Comparison of ENCODE assay signal across 8 cellular contexts in the genomic region with DNA sequence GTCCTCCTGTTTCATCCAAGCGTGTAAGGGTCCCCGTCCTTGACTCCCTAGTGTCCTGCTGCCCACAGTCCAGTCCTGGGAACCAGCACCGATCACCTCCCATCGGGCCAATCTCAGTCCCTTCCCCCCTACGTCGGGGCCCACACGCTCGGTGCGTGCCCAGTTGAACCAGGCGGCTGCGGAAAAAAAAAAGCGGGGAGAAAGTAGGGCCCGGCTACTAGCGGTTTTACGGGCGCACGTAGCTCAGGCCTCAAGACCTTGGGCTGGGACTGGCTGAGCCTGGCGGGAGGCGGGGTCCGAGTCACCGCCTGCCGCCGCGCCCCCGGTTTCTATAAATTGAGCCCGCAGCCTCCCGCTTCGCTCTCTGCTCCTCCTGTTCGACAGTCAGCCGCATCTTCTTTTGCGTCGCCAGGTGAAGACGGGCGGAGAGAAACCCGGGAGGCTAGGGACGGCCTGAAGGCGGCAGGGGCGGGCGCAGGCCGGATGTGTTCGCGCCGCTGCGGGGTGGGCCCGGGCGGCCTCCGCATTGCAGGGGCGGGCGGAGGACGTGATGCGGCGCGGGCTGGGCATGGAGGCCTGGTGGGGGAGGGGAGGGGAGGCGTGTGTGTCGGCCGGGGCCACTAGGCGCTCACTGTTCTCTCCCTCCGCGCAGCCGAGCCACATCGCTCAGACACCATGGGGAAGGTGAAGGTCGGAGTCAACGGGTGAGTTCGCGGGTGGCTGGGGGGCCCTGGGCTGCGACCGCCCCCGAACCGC. TPM values are rescaled to one million over a fixed set of nuclear protein-coding genes. Genes with fewer than 3 reads are reported as not detected.
A peak's percentile ranks its signal among the peaks of the same experiment; 100 is the strongest.
DNase-seq lines count a peak whose midpoint lies in the region; ATAC-seq and TF ChIP-seq lines count a peak whose summit lies in the region.

GAPDH (plus strand) TSS at position 360 of the 756 bp plus-strand sequence; CDS start at position 676, 316 bp downstream.

- H2AFZ ChIP-seq in SK-N-SH (ENCODE audit: low read depth): peak within 1 kb of the TSS; percentile 86

- TF ChIP-seq EP300 in SK-N-SH (IDR thresholded peaks at IDR 0.05; ENCODE audit: borderline replicate concordance in 1 of 2, low read depth in 1 of 2, low read length in 1 of 2): peak in 1 of 2 experiments; percentile 57; a peak in 2 of 4 replicates

- H3K4me3 ChIP-seq in GM06990 (replicated peaks; ENCODE audit: low read depth, low read length) (peak within 1 kb of the TSS; percentile 97), SK-N-SH (ENCODE audit: low read depth in 2 of 2, low read length in 1 of 2) (peak within 1 kb of the TSS; percentile 93 to 97), testis (peak within 1 kb of the TSS; percentile 92 to 93)

- TF ChIP-seq RAD21 in SK-N-SH (IDR thresholded peaks at IDR 0.05; ENCODE audit: low read length): no peak

- H3K36me3 ChIP-seq in GM06990 (ENCODE audit: control insufficient read depth, insufficient read depth, low read length) (peaks cover 47% of the 10 kb centered on the region), SK-N-SH (replicated peaks in 1 of 2; ENCODE audit: control insufficient read depth in 1 of 2, insufficient read depth in 2 of 2, low read length in 1 of 2) (peaks cover 50 to 54% of the 10 kb centered on the region in 2 experiments), testis (ENCODE audit: low read depth, missing control alignments) (no peaks in the 10 kb centered on the region)

- TF ChIP-seq CTCF in GM06990 (IDR thresholded peaks at IDR 0.05; ENCODE audit: insufficient read depth, low read length, poor library complexity, severe bottlenecking) (no peak), SK-N-SH (IDR thresholded peaks at IDR 0.05) (no peak), omental fat pad (IDR thresholded peaks at IDR 0.05) (no peak), testis (IDR thresholded peaks at IDR 0.05) (no peak)

- CTCF ChIA-PET in SK-N-SH (lab: Yijun Ruan, JAX): interaction anchor here (1.0 to 9.4 kb wide), 5 partner anchors 19 to 111 kb away, joined by 4 to 228 read pairs (median 5); partner anchors contain the start of genes IFFO1 and MRPL51

- H3K27me3 ChIP-seq in GM06990 (replicated peaks; ENCODE audit: control insufficient read depth, insufficient read depth, low read length) (no peaks in the 10 kb centered on the region), SK-N-SH (ENCODE audit: insufficient read depth) (no peaks in the 10 kb centered on the region), testis (no peaks in the 10 kb centered on the region)

- peak within 1 kb of the TSS; percentile 100 for H3K4me2 ChIP-seq in SK-N-SH

- peaks cover 85% of the 10 kb centered on the region for H3F3A ChIP-seq in SK-N-SH (replicated peaks; ENCODE audit: insufficient read depth)

- WGBS in SK-N-SH (ENCODE audit: low lambda C conversion rate): under 1% methylated on average over 37 of the region's 69 CpGs
- WGBS in testis, 2 donors: 0% methylated on average over 28 to 62 of the region's 69 CpGs

- ATAC-seq in HG02571 (IDR thresholded peaks at IDR 0.05; ENCODE audit: unreplicated experiment): peak; percentile 58
- peak; percentile 71 for ATAC-seq in omental fat pad (ENCODE audit: low FRiP score)

- DNase-seq in GM06990 (ENCODE audit: extremely low read depth, insufficient read length): peak; percentile 96
- peak; percentile 90 for DNase-seq in NCI-H1048 (lab: John Stamatoyannopoulos, UW)
- peak; percentile 94 for DNase-seq in SK-N-SH
- DNase-seq in activated naive CD4-positive, alpha-beta T cell treated with anti-CD3 and anti-CD28 coated beads, Interleukin-2, amount 50 U/mL, for 16 hours: peak; percentile 90
- peak; percentile 93 for DNase-seq in germinal center (ENCODE audit: low spot score)
- peak; percentile 72 for DNase-seq in omental fat pad (ENCODE audit: low spot score)
- peak; percentile 97 for DNase-seq in testis

- peak within 1 kb of the TSS; percentile 96 to 98 for H3K27ac ChIP-seq in SK-N-SH (ENCODE audit: low read depth in 2 of 2, low read length in 1 of 2)
- H3K27ac ChIP-seq in testis: peak within 1 kb of the TSS; percentile 86 to 92

- H3K9me3 ChIP-seq in SK-N-SH (no peaks in the 10 kb centered on the region), testis (no peaks in the 10 kb centered on the region)

- H4K20me1 ChIP-seq in SK-N-SH (ENCODE audit: insufficient read depth): peaks cover 50% of the 10 kb centered on the region

- H3K4me1 ChIP-seq in SK-N-SH (ENCODE audit: control insufficient read depth in 1 of 2, insufficient read depth in 2 of 2, low read depth in 1 of 2, low read length in 1 of 2): peaks cover 15 to 34% of the 10 kb centered on the region in 2 experiments; a peak in 3 of 4 replicates
- H3K4me1 ChIP-seq in testis: peaks cover 30% of the 10 kb centered on the region

- H3K79me2 ChIP-seq in SK-N-SH (ENCODE audit: insufficient read depth): peaks cover 62% of the 10 kb centered on the region

- intact Hi-C loops in testis (cut with DNase I; ENCODE audit: low total_unique reads): no loop called here

- no peaks in the 10 kb centered on the region for H3K9me2 ChIP-seq in SK-N-SH

- no peak for TF ChIP-seq POLR2A in testis (IDR thresholded peaks at IDR 0.05)

- peak within 1 kb of the TSS; percentile 99 for H3K9ac ChIP-seq in SK-N-SH

- POLR2A ChIA-PET in SK-N-SH (lab: Yijun Ruan, JAX): interaction anchor here (0.6 to 2.8 kb wide), 21 partner anchors 14 to 411 kb away, joined by 3 to 30 read pairs (median 5); partner anchors contain the start of genes COPS7A, MRPL51, NOP2 and TAPBPL

TF ChIP-seq in SK-N-SH, 30 proteins besides CTCF, POLR2A, EP300 and RAD21 (continues in another document):
- TF ChIP-seq RFX5 (IDR thresholded peaks at IDR 0.05; ENCODE audit: low read length): no peak
- no peak for TF ChIP-seq RXRA (IDR thresholded peaks at IDR 0.05; ENCODE audit: borderline replicate concordance, low read depth)
- peak; percentile 50; the same call in 1 of the 2 replicates for TF ChIP-seq PBX3 (IDR thresholded peaks at IDR 0.05)
- TF ChIP-seq, protein P1, sequence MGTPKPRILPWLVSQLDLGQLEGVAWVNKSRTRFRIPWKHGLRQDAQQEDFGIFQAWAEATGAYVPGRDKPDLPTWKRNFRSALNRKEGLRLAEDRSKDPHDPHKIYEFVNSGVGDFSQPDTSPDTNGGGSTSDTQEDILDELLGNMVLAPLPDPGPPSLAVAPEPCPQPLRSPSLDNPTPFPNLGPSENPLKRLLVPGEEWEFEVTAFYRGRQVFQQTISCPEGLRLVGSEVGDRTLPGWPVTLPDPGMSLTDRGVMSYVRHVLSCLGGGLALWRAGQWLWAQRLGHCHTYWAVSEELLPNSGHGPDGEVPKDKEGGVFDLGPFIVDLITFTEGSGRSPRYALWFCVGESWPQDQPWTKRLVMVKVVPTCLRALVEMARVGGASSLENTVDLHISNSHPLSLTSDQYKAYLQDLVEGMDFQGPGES (IDR thresholded peaks at IDR 0.05; ENCODE audit: low read depth, low read length): no peak
- no peak for TF ChIP-seq CHD2 (IDR thresholded peaks at IDR 0.05; ENCODE audit: low read length, partially characterized antibody)
- no peak for TF ChIP-seq SMC3 (IDR thresholded peaks at IDR 0.05; ENCODE audit: low read depth, low read length)
- peak; percentile 64; the same call in 1 of the 2 replicates for TF ChIP-seq YY1 (IDR thresholded peaks at IDR 0.05; ENCODE audit: low read depth)
- peak; percentile 80 for TF ChIP-seq MXI1 (IDR thresholded peaks at IDR 0.05; ENCODE audit: low read depth, low read length)
- peak; percentile 89; the same call in 1 of the 2 replicates for TF ChIP-seq SIN3A (IDR thresholded peaks at IDR 0.05; ENCODE audit: borderline replicate concordance, low read depth, low read length)
- TF ChIP-seq, protein P2, sequence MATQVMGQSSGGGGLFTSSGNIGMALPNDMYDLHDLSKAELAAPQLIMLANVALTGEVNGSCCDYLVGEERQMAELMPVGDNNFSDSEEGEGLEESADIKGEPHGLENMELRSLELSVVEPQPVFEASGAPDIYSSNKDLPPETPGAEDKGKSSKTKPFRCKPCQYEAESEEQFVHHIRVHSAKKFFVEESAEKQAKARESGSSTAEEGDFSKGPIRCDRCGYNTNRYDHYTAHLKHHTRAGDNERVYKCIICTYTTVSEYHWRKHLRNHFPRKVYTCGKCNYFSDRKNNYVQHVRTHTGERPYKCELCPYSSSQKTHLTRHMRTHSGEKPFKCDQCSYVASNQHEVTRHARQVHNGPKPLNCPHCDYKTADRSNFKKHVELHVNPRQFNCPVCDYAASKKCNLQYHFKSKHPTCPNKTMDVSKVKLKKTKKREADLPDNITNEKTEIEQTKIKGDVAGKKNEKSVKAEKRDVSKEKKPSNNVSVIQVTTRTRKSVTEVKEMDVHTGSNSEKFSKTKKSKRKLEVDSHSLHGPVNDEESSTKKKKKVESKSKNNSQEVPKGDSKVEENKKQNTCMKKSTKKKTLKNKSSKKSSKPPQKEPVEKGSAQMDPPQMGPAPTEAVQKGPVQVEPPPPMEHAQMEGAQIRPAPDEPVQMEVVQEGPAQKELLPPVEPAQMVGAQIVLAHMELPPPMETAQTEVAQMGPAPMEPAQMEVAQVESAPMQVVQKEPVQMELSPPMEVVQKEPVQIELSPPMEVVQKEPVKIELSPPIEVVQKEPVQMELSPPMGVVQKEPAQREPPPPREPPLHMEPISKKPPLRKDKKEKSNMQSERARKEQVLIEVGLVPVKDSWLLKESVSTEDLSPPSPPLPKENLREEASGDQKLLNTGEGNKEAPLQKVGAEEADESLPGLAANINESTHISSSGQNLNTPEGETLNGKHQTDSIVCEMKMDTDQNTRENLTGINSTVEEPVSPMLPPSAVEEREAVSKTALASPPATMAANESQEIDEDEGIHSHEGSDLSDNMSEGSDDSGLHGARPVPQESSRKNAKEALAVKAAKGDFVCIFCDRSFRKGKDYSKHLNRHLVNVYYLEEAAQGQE (IDR thresholded peaks at IDR 0.05; ENCODE audit: low read depth, low read length): peak; percentile 80
- TF ChIP-seq TCF12 (IDR thresholded peaks at IDR 0.05): 0 out of 2 replicates have a peak, but pooled peaks have one; percentile 35
- TF ChIP-seq POLR2AphosphoS5 (IDR thresholded peaks at IDR 0.05; ENCODE audit: low read depth, low read length): peak; percentile 100
- no peak for TF ChIP-seq NFIC (IDR thresholded peaks at IDR 0.05; ENCODE audit: borderline replicate concordance)

RNA-seq across cellular contexts. Expression of gene GAPDH, which starts in this region (rescaled TPM):
- polyA plus RNA-seq in SK-N-SH (2012; rRNA removed) (7,875 and 8,077 TPM in 2 replicates), testis (ENCODE audit: insufficient read depth, low read depth, low replicate concordance) (1,857 TPM)
- 5,050 and 6,344 TPM in 2 replicates for polyA plus RNA-seq in SK-N-SH (2012; cell fraction: cytosol; rRNA removed)
- 5,294 and 6,955 TPM in 2 replicates for polyA plus RNA-seq in SK-N-SH (2012; cell fraction: nucleus; rRNA removed)
- total RNA-seq in omental fat pad (1,000 to 10,000 TPM; 1,060 to 2,185 (median 1,462) TPM), testis (1,000 to 10,000 TPM; 1,591 to 1,928 TPM)

Comparison
In these comparisons a context has a peak if more than half of its experiments do, and no peak if none do; other contexts are left out.
1. Peak in every context shown above with its lines: DNase-seq, ATAC-seq, H3K4me3 ChIP-seq and H3K27ac ChIP-seq.